Comparison of ENCODE assay signal across 19 cellular contexts in genomic region chrX:94932278-94932965, GRCh38.
DNase-seq lines count a peak whose midpoint lies in the region; ATAC-seq lines count a peak whose summit lies in the region.
"Had no signal": no experiment of that assay in that cellular context is flagged by ENCODE, and none has a peak within 500 bp of the region (broad histone marks: within the 10 kb centered on the region; RNA-seq: fewer than 3 reads in every experiment).

No MANE protein-coding gene starts in this region.

- ATAC-seq in GM18519 (IDR thresholded peaks at IDR 0.05; ENCODE audit: low FRiP score, unreplicated experiment) (peak; percentile 78), GM21786 (IDR thresholded peaks at IDR 0.05; ENCODE audit: unreplicated experiment) (peak; percentile 95), HG03432 (IDR thresholded peaks at IDR 0.05; ENCODE audit: unreplicated experiment) (peak; percentile 91)
- ATAC-seq: HepG2, WTC11 had no signal

- intact Hi-C loops in posterior vena cava (cut with DNase I) = no loop called here

- DNase-seq in kidney tubule cell (ENCODE audit: low spot score) (peak; percentile 22), AG20443 (ENCODE audit: low spot score) (no peak), cerebellar nuclear complex (lab: John Stamatoyannopoulos, UW) (no peak), posterior vena cava (ENCODE audit: low spot score) (no peak)
- no peak for DNase-seq in activated naive CD4-positive, alpha-beta T cell (lab: John Stamatoyannopoulos, UW)
- DNase-seq: activated effector memory CD4-positive, alpha-beta T cell treated with Interleukin-2 at 50 U/mL for 16 hours; colonic mucosa; DMS153; H7; immature natural killer cell; NCI-H2107; NCI-H82; stimulated activated CD4-positive, alpha-beta T cell treated with anti-CD3 and anti-CD28 coated beads, Interleukin-4, amount 100 ng/mL, for 24 hours; T-helper 1 cell had no signal
